26 cellular contexts compared by ENCODE assay signal in the genomic region with DNA sequence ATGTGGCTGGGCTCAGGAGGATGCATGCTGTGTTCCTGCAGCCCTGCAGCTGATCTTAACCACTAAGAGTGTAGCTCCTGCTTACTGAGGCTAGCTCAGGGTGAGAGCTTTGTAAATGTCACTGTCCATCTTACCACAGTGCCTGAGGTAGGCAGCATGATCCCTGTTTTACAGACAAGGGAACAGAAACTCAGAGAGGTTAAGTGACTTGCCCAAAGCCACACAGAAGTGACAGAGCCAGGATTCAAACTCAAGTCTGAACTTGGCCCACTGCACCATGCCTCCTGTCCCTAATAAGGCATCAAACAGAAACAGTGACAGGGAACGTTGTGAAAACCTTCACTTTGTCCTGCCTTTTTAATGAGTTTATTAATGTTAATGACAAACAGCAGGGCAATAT. TPM values are rescaled to one million over a fixed set of nuclear protein-coding genes. Genes with fewer than 3 reads are reported as not detected.
"Had no signal": no experiment of that assay in that cellular context is flagged by ENCODE, and none has a peak within 500 bp of the region (broad histone marks: within the 10 kb centered on the region; RNA-seq: fewer than 3 reads in every experiment).

No MANE protein-coding gene starts in this region.

- H3K9me3 ChIP-seq: adrenal gland had no signal

- H3K4me1 ChIP-seq: adrenal gland had no signal

- H3K4me3 ChIP-seq: adrenal gland had no signal

- H3K4me2 ChIP-seq: KMS-11 had no signal

- H3K27ac ChIP-seq: adrenal gland, KMS-11, VCaP had no signal

- H3K9ac ChIP-seq: KMS-11 had no signal

- H3K36me3 ChIP-seq: adrenal gland had no signal

- FAIRE-seq: RCC 7860 had no signal

- ATAC-seq: activated CD4-positive, alpha-beta T cell treated with anti-CD3 and anti-CD28 coated beads for 36 hours; activated T-helper 17 cell treated with anti-CD3 and anti-CD28 coated beads, Interleukin-2, amount 50 U/mL, for 72 hours; PC-3 had no signal

- DNase-seq: activated CD4-positive, alpha-beta memory T cell treated with anti-CD3 and anti-CD28 coated beads, Interleukin-2, amount 10 ng/mL, durations not matched to agents 7 days and 5 days; activated CD4-positive, alpha-beta T cell treated with anti-CD3 and anti-CD28 coated beads for 36 hours; activated CD4-positive, alpha-beta T cell treated with anti-CD3 and anti-CD28 coated beads, Interleukin-2, amount 50 U/mL, for 1 hour; activated gamma-delta T cell treated with Interleukin-2 at 50 U/mL for 16 hours; activated naive CD4-positive, alpha-beta T cell treated with anti-CD3 and anti-CD28 coated beads, Interleukin-2, amount 50 U/mL, for 16 hours; activated naive CD8-positive, alpha-beta T cell treated with anti-CD3 and anti-CD28 coated beads, Interleukin-2, amount 10 ng/mL, durations not matched to agents 7 days and 5 days; activated T-cell treated with anti-CD3 and anti-CD28 coated beads for 4 hours; activated T-cell treated with anti-CD3 and anti-CD28 coated beads, Interleukin-2, amount 50 U/mL, for 48 hours; adrenal gland; anterior cingulate cortex; cerebellar nuclear complex; NCI-H1092 treated with DMSO at 0.1 percent for 48 hours; NCI-H1436; NCI-H1694 treated with DMSO at 0.1 percent for 48 hours; NCI-H2029 treated with DMSO at 0.1 percent for 48 hours; NCI-H510A treated with DMSO at 0.1 percent for 48 hours; PC-3; SHP77 treated with DMSO at 0.1 percent for 48 hours; T-helper 1 cell had no signal

RNA-seq across cellular contexts. Expression of a gene that starts 31.6 kb away (rescaled TPM):
- total RNA-seq: activated CD4-positive, alpha-beta memory T cell treated with anti-CD3 and anti-CD28 coated beads, Interleukin-2, amount 10 ng/mL, durations not matched to agents 7 days and 5 days; activated CD4-positive, alpha-beta T cell treated with anti-CD3 and anti-CD28 coated beads for 36 hours; activated CD8-positive, alpha-beta memory T cell treated with anti-CD3 and anti-CD28 coated beads for 36 hours; activated naive CD8-positive, alpha-beta T cell treated with anti-CD3 and anti-CD28 coated beads, Interleukin-2, amount 10 ng/mL, durations not matched to agents 7 days and 5 days; activated T-helper 17 cell treated with anti-CD3 and anti-CD28 coated beads, Interleukin-2, amount 50 U/mL, for 72 hours; adrenal gland; MCF 10A; PC-3; T-helper 2 cell treated with Interferon-gamma antibody and Interleukin-4, amounts not matched to agents 100 ng/mL and 5 ng/mL, for 36 hours had no signal
- polyA plus RNA-seq: adrenal gland had no signal
